26 cellular contexts compared by ENCODE assay signal in the genomic region with DNA sequence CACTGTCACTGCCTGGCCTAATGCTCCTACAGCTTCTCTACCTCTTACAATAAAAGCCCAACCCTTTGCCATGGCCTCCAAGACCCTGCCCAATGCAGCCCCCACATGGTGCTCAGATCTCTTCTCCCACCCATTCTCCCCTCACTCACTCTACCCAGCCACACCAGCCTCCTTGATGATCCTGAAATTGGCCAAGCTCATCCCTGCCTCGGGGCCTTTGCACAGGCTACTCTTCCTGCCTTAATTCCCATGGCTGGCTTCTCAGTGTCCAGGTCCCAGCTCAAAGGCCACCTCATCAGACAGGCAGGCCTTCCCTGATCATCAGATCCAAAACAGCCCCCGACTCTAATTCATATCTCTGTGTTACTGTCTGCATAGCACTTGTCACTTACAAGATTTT. TPM values are rescaled to one million over a fixed set of nuclear protein-coding genes. Genes with fewer than 3 reads are reported as not detected.
DNase-seq lines count a peak whose midpoint lies in the region; ATAC-seq and TF ChIP-seq lines count a peak whose summit lies in the region.
"Had no signal": no experiment of that assay in that cellular context is flagged by ENCODE, and none has a peak within 500 bp of the region (broad histone marks: within the 10 kb centered on the region; RNA-seq: fewer than 3 reads in every experiment).

No MANE protein-coding gene starts in this region.

- peaks cover 9% of the 10 kb centered on the region for H3K36me3 Mint-ChIP-seq in activated naive CD8-positive, alpha-beta T cell
- peaks cover 27% of the 10 kb centered on the region for H3K36me3 Mint-ChIP-seq in activated naive CD8-positive, alpha-beta T cell treated with anti-CD3 and anti-CD28 coated beads for 36 hours
- peaks cover 53% of the 10 kb centered on the region for H3K36me3 Mint-ChIP-seq in activated CD4-positive, alpha-beta memory T cell treated with anti-CD3 and anti-CD28 coated beads, Interleukin-2, amount 10 ng/mL, durations not matched to agents 7 days and 5 days (ENCODE audit: low read depth)
- H3K36me3 Mint-ChIP-seq in glutamatergic neuron (ENCODE audit: unreplicated experiment) = peaks cover 33% of the 10 kb centered on the region
- H3K36me3 Mint-ChIP-seq in stimulated activated memory B cell treated with anti-CD40 and anti-IgM and Interleukin-4, amounts not matched to agents 10 μg/mL and 1 μg/mL and 100 μg/mL, for 72 hours = peaks cover 46% of the 10 kb centered on the region

- no peak overlapping the region for H3K4me3 Mint-ChIP-seq in activated naive CD8-positive, alpha-beta T cell
- H3K4me3 Mint-ChIP-seq in activated naive CD8-positive, alpha-beta T cell treated with anti-CD3 and anti-CD28 coated beads for 36 hours = no peak overlapping the region
- H3K4me3 Mint-ChIP-seq in activated CD4-positive, alpha-beta memory T cell treated with anti-CD3 and anti-CD28 coated beads, Interleukin-2, amount 10 ng/mL, durations not matched to agents 7 days and 5 days = no peak overlapping the region
- peak overlapping the region; percentile 28 for H3K4me3 Mint-ChIP-seq in glutamatergic neuron (ENCODE audit: unreplicated experiment)
- H3K4me3 Mint-ChIP-seq in stimulated activated memory B cell treated with anti-CD40 and anti-IgM and Interleukin-4, amounts not matched to agents 10 μg/mL and 1 μg/mL and 100 μg/mL, for 72 hours = no peak overlapping the region
- H3K4me3 Mint-ChIP-seq: activated CD4-positive, alpha-beta T cell treated with anti-CD3 and anti-CD28 coated beads for 36 hours; mesothelial cell of epicardium; nephron; type B pancreatic cell had no signal

- peaks cover 75% of the 10 kb centered on the region for H3K4me1 Mint-ChIP-seq in activated naive CD8-positive, alpha-beta T cell (ENCODE audit: low read depth)
- H3K4me1 Mint-ChIP-seq in activated naive CD8-positive, alpha-beta T cell treated with anti-CD3 and anti-CD28 coated beads for 36 hours = peaks cover 63% of the 10 kb centered on the region
- peaks cover 59% of the 10 kb centered on the region for H3K4me1 Mint-ChIP-seq in activated CD4-positive, alpha-beta memory T cell treated with anti-CD3 and anti-CD28 coated beads, Interleukin-2, amount 10 ng/mL, durations not matched to agents 7 days and 5 days
- peaks cover 31% of the 10 kb centered on the region for H3K4me1 Mint-ChIP-seq in glutamatergic neuron (ENCODE audit: low read depth, unreplicated experiment)
- peaks cover 98% of the 10 kb centered on the region for H3K4me1 Mint-ChIP-seq in stimulated activated memory B cell treated with anti-CD40 and anti-IgM and Interleukin-4, amounts not matched to agents 10 μg/mL and 1 μg/mL and 100 μg/mL, for 72 hours

- H3K36me3 ChIP-seq in MG63 = no peaks in the 10 kb centered on the region
- H3K36me3 ChIP-seq: BLaER1, brain microvascular endothelial cell, ovary had no signal

- no peak for ATAC-seq in stimulated activated memory B cell treated with anti-CD40 and anti-IgM and Interleukin-4, amounts not matched to agents 10 μg/mL and 1 μg/mL and 100 μg/mL, for 72 hours
- ATAC-seq: activated CD4-positive, alpha-beta T cell treated with anti-CD3 and anti-CD28 coated beads for 36 hours had no signal

- H3K27ac Mint-ChIP-seq in activated naive CD8-positive, alpha-beta T cell = peak overlapping the region; percentile 73
- no peak overlapping the region for H3K27ac Mint-ChIP-seq in activated naive CD8-positive, alpha-beta T cell treated with anti-CD3 and anti-CD28 coated beads for 36 hours
- peak overlapping the region; percentile 3 for H3K27ac Mint-ChIP-seq in activated CD4-positive, alpha-beta memory T cell treated with anti-CD3 and anti-CD28 coated beads, Interleukin-2, amount 10 ng/mL, durations not matched to agents 7 days and 5 days
- H3K27ac Mint-ChIP-seq in glutamatergic neuron (ENCODE audit: unreplicated experiment) = peak overlapping the region; percentile 52
- H3K27ac Mint-ChIP-seq in stimulated activated memory B cell treated with anti-CD40 and anti-IgM and Interleukin-4, amounts not matched to agents 10 μg/mL and 1 μg/mL and 100 μg/mL, for 72 hours = peak overlapping the region; percentile 72
- H3K27ac Mint-ChIP-seq: activated CD4-positive, alpha-beta T cell treated with anti-CD3 and anti-CD28 coated beads for 36 hours; mesothelial cell of epicardium; nephron; type B pancreatic cell had no signal

- TF ChIP-seq CTCF in glutamatergic neuron (IDR thresholded peaks at IDR 0.05; ENCODE audit: partially characterized antibody, unreplicated experiment) (no peak), GM10248 (IDR thresholded peaks at IDR 0.05; ENCODE audit: control extremely low read depth, extremely low read depth, low read depth, missing control alignments) (no peak)

- H3K27me3 ChIP-seq in MG63 = no peaks in the 10 kb centered on the region
- H3K27me3 ChIP-seq: BLaER1, brain microvascular endothelial cell, ovary had no signal

- no peaks in the 10 kb centered on the region for H3K27me3 Mint-ChIP-seq in activated naive CD8-positive, alpha-beta T cell
- no peaks in the 10 kb centered on the region for H3K27me3 Mint-ChIP-seq in activated naive CD8-positive, alpha-beta T cell treated with anti-CD3 and anti-CD28 coated beads for 36 hours
- H3K27me3 Mint-ChIP-seq in activated CD4-positive, alpha-beta memory T cell treated with anti-CD3 and anti-CD28 coated beads, Interleukin-2, amount 10 ng/mL, durations not matched to agents 7 days and 5 days = no peaks in the 10 kb centered on the region
- peaks cover 22% of the 10 kb centered on the region for H3K27me3 Mint-ChIP-seq in glutamatergic neuron (ENCODE audit: unreplicated experiment)
- H3K27me3 Mint-ChIP-seq in stimulated activated memory B cell treated with anti-CD40 and anti-IgM and Interleukin-4, amounts not matched to agents 10 μg/mL and 1 μg/mL and 100 μg/mL, for 72 hours = no peaks in the 10 kb centered on the region
- H3K27me3 Mint-ChIP-seq: activated CD4-positive, alpha-beta T cell treated with anti-CD3 and anti-CD28 coated beads for 36 hours had no signal

- DNase-seq in activated naive CD8-positive, alpha-beta T cell treated with anti-CD3 and anti-CD28 coated beads for 36 hours = no peak
- no peak for DNase-seq in activated CD4-positive, alpha-beta memory T cell treated with anti-CD3 and anti-CD28 coated beads, Interleukin-2, amount 10 ng/mL, durations not matched to agents 7 days and 5 days
- DNase-seq in glutamatergic neuron (no peak), AG08396 (ENCODE audit: low spot score) (no peak), MG63 (no peak), GM10248 (ENCODE audit: extremely low spot score) (no peak)
- DNase-seq: activated CD4-positive, alpha-beta T cell treated with anti-CD3 and anti-CD28 coated beads for 36 hours; brain microvascular endothelial cell; DND-41; HCEC 1CT; NCI-H1417 treated with DMSO at 0.1 percent for 48 hours; NCI-H2107; NCI-H446; NCI-H82; ovary; RPMI8226; stimulated activated CD4-positive, alpha-beta T cell treated with anti-CD3 and anti-CD28 coated beads, Interleukin-2, amount 100 ng/mL, for 24 hours; substantia nigra; T-helper 2 cell had no signal

- CTCF ChIA-PET in activated CD4-positive, alpha-beta memory T cell treated with anti-CD3 and anti-CD28 coated beads, Interleukin-2, amount 10 ng/mL, durations not matched to agents 7 days and 5 days (lab: Charles Lee) = interaction anchor here (1.3 kb wide), 1 partner anchor 103 kb away, joined by 5 read pairs; no protein-coding TSS in a partner anchor
- CTCF ChIA-PET in GM10248 (lab: Yijun Ruan, JAX) = interaction anchor here (0.8 to 2.7 kb wide), 3 partner anchors 9 to 16 kb away, joined by 3 to 14 read pairs (median 4); no protein-coding TSS in a partner anchor

- POLR2A ChIA-PET in activated CD4-positive, alpha-beta memory T cell treated with anti-CD3 and anti-CD28 coated beads, Interleukin-2, amount 10 ng/mL, durations not matched to agents 7 days and 5 days (lab: Charles Lee) = interaction anchor here (1.6 kb wide), 1 partner anchor 17 kb away, joined by 5 read pairs; no protein-coding TSS in a partner anchor
- POLR2A ChIA-PET in GM10248 (lab: Yijun Ruan, JAX) = interaction anchor here (0.6 kb wide), 1 partner anchor 10 kb away, joined by 3 read pairs; no protein-coding TSS in a partner anchor

- no peak overlapping the region for H3K4me3 ChIP-seq in MG63
- H3K4me3 ChIP-seq: BLaER1, ovary, smooth muscle cell had no signal

- H3K9me3 Mint-ChIP-seq in activated naive CD8-positive, alpha-beta T cell (ENCODE audit: low read depth) = no peaks in the 10 kb centered on the region
- H3K9me3 Mint-ChIP-seq in activated naive CD8-positive, alpha-beta T cell treated with anti-CD3 and anti-CD28 coated beads for 36 hours = peaks cover 6% of the 10 kb centered on the region
- peaks cover 7% of the 10 kb centered on the region for H3K9me3 Mint-ChIP-seq in activated CD4-positive, alpha-beta memory T cell treated with anti-CD3 and anti-CD28 coated beads, Interleukin-2, amount 10 ng/mL, durations not matched to agents 7 days and 5 days
- H3K9me3 Mint-ChIP-seq in glutamatergic neuron (ENCODE audit: unreplicated experiment) = peaks cover 21% of the 10 kb centered on the region
- H3K9me3 Mint-ChIP-seq in stimulated activated memory B cell treated with anti-CD40 and anti-IgM and Interleukin-4, amounts not matched to agents 10 μg/mL and 1 μg/mL and 100 μg/mL, for 72 hours = no peaks in the 10 kb centered on the region
- H3K9me3 Mint-ChIP-seq: type B pancreatic cell had no signal

- peaks cover 8% of the 10 kb centered on the region for H3K9me3 ChIP-seq in MG63
- H3K9me3 ChIP-seq: ovary had no signal

RNA-seq across cellular contexts. Expression of a gene that starts 25.6 kb away (rescaled TPM):
- total RNA-seq in activated naive CD8-positive, alpha-beta T cell treated with anti-CD3 and anti-CD28 coated beads for 36 hours = 10 to 100 TPM; 76.8 to 77.1 TPM
- 100 to 1,000 TPM; 158 to 160 TPM for total RNA-seq in activated CD4-positive, alpha-beta memory T cell treated with anti-CD3 and anti-CD28 coated beads, Interleukin-2, amount 10 ng/mL, durations not matched to agents 7 days and 5 days
- 235 TPM for total RNA-seq in glutamatergic neuron (ENCODE audit: unreplicated experiment)
- 5.2 and 5.8 TPM in 2 replicates for total RNA-seq in MG63 (2014; rRNA removed; shearing (Covaris generic); ENCODE audit: low replicate concordance)

Comparison
In these comparisons a context has a peak if more than half of its experiments do, and no peak if none do; other contexts are left out.
1. RNA of a gene that starts 25.6 kb away (total RNA-seq): 235 TPM in glutamatergic neuron (single experiment), 158 to 160 TPM in activated CD4-positive, alpha-beta memory T cell treated with anti-CD3 and anti-CD28 coated beads, Interleukin-2, amount 10 ng/mL, durations not matched to agents 7 days and 5 days and 76.8 to 77.1 TPM in activated naive CD8-positive, alpha-beta T cell treated with anti-CD3 and anti-CD28 coated beads for 36 hours; 5.2 to 5.8 TPM in MG63; every median in the first group is over 10 times any median in the second.